In genomic region chr3:9800529-9800928, GRCh38 we compare ENCODE assay signal across 14 cellular contexts. TPM values are rescaled to one million over a fixed set of nuclear protein-coding genes. Genes with fewer than 3 reads are reported as not detected.
A peak's percentile ranks its signal among the peaks of the same experiment; 100 is the strongest.
DNase-seq lines count a peak whose midpoint lies in the region; ATAC-seq, FAIRE-seq and TF ChIP-seq lines count a peak whose summit lies in the region.
"Had no signal": no experiment of that assay in that cellular context is flagged by ENCODE, and none has a peak within 500 bp of the region (broad histone marks: within the 10 kb centered on the region; RNA-seq: fewer than 3 reads in every experiment).

No MANE protein-coding gene starts in this region.

- POLR2A ChIA-PET in activated CD8-positive, alpha-beta T cell treated with anti-CD3 and anti-CD28 coated beads for 36 hours (lab: Charles Lee): interaction anchor here (1.5 kb wide), 1 partner anchor 51 kb away, joined by 3 read pairs; the partner anchor contains the start of gene OGG1
- POLR2A ChIA-PET in activated CD8-positive, alpha-beta T cell treated with anti-CD3 and anti-CD28 coated beads, Interleukin-2, amount 10 ng/mL, durations not matched to agents 7 days and 5 days (lab: Charles Lee): interaction anchor here (1.0 kb wide), 1 partner anchor 9 kb away, joined by 3 read pairs; no protein-coding TSS in a partner anchor
- POLR2A ChIA-PET in endothelial cell of umbilical vein (lab: Charles Lee): no interaction called here

- H3K36me3 ChIP-seq in OCI-LY1 (ENCODE audit: insufficient read depth, low read length) (peaks cover 91% of the 10 kb centered on the region), endothelial cell of umbilical vein (ENCODE audit: control insufficient read depth in 2 of 2, extremely low read depth in 1 of 2, insufficient read depth in 2 of 2, low read length in 2 of 2) (peaks cover 39 to 45% of the 10 kb centered on the region in 2 experiments), psoas muscle (ENCODE audit: insufficient read depth in 1 of 2, low read depth in 1 of 2) (peaks cover 27 to 90% of the 10 kb centered on the region in 2 donors)

- no peaks in the 10 kb centered on the region; the same call in 1 of the 2 replicates for H3F3A ChIP-seq in OCI-LY1 (ENCODE audit: insufficient read depth, low read length)

- H3K4me3 ChIP-seq in OCI-LY1 (ENCODE audit: low read depth, low read length, poor library complexity, severe bottlenecking): no peak overlapping the region
- no peak overlapping the region for H3K4me3 ChIP-seq in endothelial cell of umbilical vein (replicated peaks in 1 of 3; ENCODE audit: insufficient read depth in 1 of 3, low read depth in 1 of 3, low read length in 3 of 3)
- no peak overlapping the region for H3K4me3 ChIP-seq in psoas muscle
- H3K4me3 ChIP-seq: SK-N-MC, spleen had no signal

- H3K79me2 ChIP-seq in OCI-LY1 (ENCODE audit: insufficient read depth, low read length) (no peaks in the 10 kb centered on the region; the same call in 1 of the 2 replicates), endothelial cell of umbilical vein (ENCODE audit: control insufficient read depth, insufficient read depth, low read length) (peaks cover 16% of the 10 kb centered on the region)

- H3K27ac ChIP-seq in OCI-LY1 (ENCODE audit: low read depth, low read length, poor library complexity, severe bottlenecking) (no peak overlapping the region), endothelial cell of umbilical vein (ENCODE audit: insufficient read depth, low read depth, low read length) (no peak overlapping the region), psoas muscle (no peak overlapping the region)
- H3K27ac ChIP-seq: SK-N-MC, spleen had no signal

- no peak overlapping the region for H3K4me3 Mint-ChIP-seq in activated CD8-positive, alpha-beta T cell treated with anti-CD3 and anti-CD28 coated beads for 36 hours
- no peak overlapping the region for H3K4me3 Mint-ChIP-seq in activated CD8-positive, alpha-beta T cell treated with anti-CD3 and anti-CD28 coated beads, Interleukin-2, amount 10 ng/mL, durations not matched to agents 7 days and 5 days
- H3K4me3 Mint-ChIP-seq: natural killer cell treated with Interleukin-12 subunit alpha and Interleukin-12 subunit beta and Interleukin-15 and Interleukin-18, amount 100 ng/mL, for 72 hours had no signal

- TF ChIP-seq POLR2A in endothelial cell of umbilical vein (IDR thresholded peaks at IDR 0.05; ENCODE audit: low read depth, low read length): no peak

- H3K9me3 ChIP-seq in OCI-LY1 (ENCODE audit: low read length) (no peaks in the 10 kb centered on the region), endothelial cell of umbilical vein (replicated peaks; ENCODE audit: control insufficient read depth, insufficient read depth, low read length) (no peaks in the 10 kb centered on the region), psoas muscle (no peaks in the 10 kb centered on the region)
- H3K9me3 ChIP-seq: spleen had no signal

- H3K4me2 ChIP-seq in OCI-LY1 (ENCODE audit: low read length): no peak overlapping the region
- no peak overlapping the region for H3K4me2 ChIP-seq in endothelial cell of umbilical vein (ENCODE audit: insufficient read depth, low read length)

- FAIRE-seq in endothelial cell of umbilical vein (lab: Jason Lieb, UNC): peak; percentile 60

- TF ChIP-seq CTCF in activated CD8-positive, alpha-beta T cell treated with anti-CD3 and anti-CD28 coated beads for 36 hours (IDR thresholded peaks at IDR 0.05): peak; percentile 30
- TF ChIP-seq CTCF in OCI-LY1 (IDR thresholded peaks at IDR 0.05; ENCODE audit: low read length): peak; percentile 34; the same call in 1 of the 2 replicates
- TF ChIP-seq CTCF in endothelial cell of umbilical vein (IDR thresholded peaks at IDR 0.05; ENCODE audit: extremely low read depth in 1 of 2, insufficient read depth in 1 of 2, low read depth in 1 of 2, low read length in 2 of 2): peak; percentile 12 to 22
- peak; percentile 7 for TF ChIP-seq CTCF in psoas muscle (IDR thresholded peaks at IDR 0.05)

- no peaks in the 10 kb centered on the region for H3K9me2 ChIP-seq in OCI-LY1 (ENCODE audit: low read depth, low read length)

- no peak for ATAC-seq in activated CD8-positive, alpha-beta T cell treated with anti-CD3 and anti-CD28 coated beads for 36 hours
- ATAC-seq in activated CD8-positive, alpha-beta T cell treated with anti-CD3 and anti-CD28 coated beads, Interleukin-2, amount 10 ng/mL, durations not matched to agents 7 days and 5 days: no peak
- ATAC-seq in psoas muscle (no peak), GM21390 (IDR thresholded peaks at IDR 0.05; ENCODE audit: unreplicated experiment) (no peak), GM18517 (IDR thresholded peaks at IDR 0.05; ENCODE audit: unreplicated experiment) (no peak)
- ATAC-seq: natural killer cell treated with Interleukin-12 subunit alpha and Interleukin-12 subunit beta and Interleukin-15 and Interleukin-18, amount 100 ng/mL, for 72 hours had no signal

- H3K27me3 ChIP-seq in OCI-LY1 (ENCODE audit: insufficient read depth, low read length) (no peaks in the 10 kb centered on the region), endothelial cell of umbilical vein (ENCODE audit: control insufficient read depth in 2 of 2, insufficient read depth in 2 of 2, low read length in 2 of 2) (no peaks in the 10 kb centered on the region), psoas muscle (ENCODE audit: insufficient read depth in 3 of 3, low read length in 2 of 3) (no peaks in the 10 kb centered on the region)
- H3K27me3 ChIP-seq: spleen had no signal

- H4K20me1 ChIP-seq in OCI-LY1 (ENCODE audit: insufficient read depth, low read length) (no peaks in the 10 kb centered on the region), endothelial cell of umbilical vein (replicated peaks; ENCODE audit: control insufficient read depth, extremely low read depth, insufficient read depth, low read length) (no peaks in the 10 kb centered on the region)

- H3K4me1 ChIP-seq in OCI-LY1 (ENCODE audit: insufficient read depth, low read length, severe bottlenecking): peaks cover under 1% of the 10 kb centered on the region
- no peaks in the 10 kb centered on the region for H3K4me1 ChIP-seq in endothelial cell of umbilical vein (ENCODE audit: control insufficient read depth, extremely low read depth, insufficient read depth, low read length)
- H3K4me1 ChIP-seq in psoas muscle: peaks cover 10% of the 10 kb centered on the region

- H2AFZ ChIP-seq in OCI-LY1 (ENCODE audit: low read length): no peak overlapping the region
- H2AFZ ChIP-seq in endothelial cell of umbilical vein (ENCODE audit: low read depth, low read length): no peak overlapping the region

- H3K9ac ChIP-seq in OCI-LY1 (ENCODE audit: low read length) (no peak overlapping the region), endothelial cell of umbilical vein (replicated peaks; ENCODE audit: extremely low read depth, insufficient read depth, low read length) (no peak overlapping the region)

- peaks cover 69% of the 10 kb centered on the region for H3K36me3 Mint-ChIP-seq in activated CD8-positive, alpha-beta T cell treated with anti-CD3 and anti-CD28 coated beads for 36 hours (ENCODE audit: low read depth)
- peaks cover 78% of the 10 kb centered on the region for H3K36me3 Mint-ChIP-seq in activated CD8-positive, alpha-beta T cell treated with anti-CD3 and anti-CD28 coated beads, Interleukin-2, amount 10 ng/mL, durations not matched to agents 7 days and 5 days (ENCODE audit: low read depth)

- H3K4me1 Mint-ChIP-seq in activated CD8-positive, alpha-beta T cell treated with anti-CD3 and anti-CD28 coated beads for 36 hours (ENCODE audit: low read depth): peaks cover 18% of the 10 kb centered on the region
- H3K4me1 Mint-ChIP-seq in activated CD8-positive, alpha-beta T cell treated with anti-CD3 and anti-CD28 coated beads, Interleukin-2, amount 10 ng/mL, durations not matched to agents 7 days and 5 days (ENCODE audit: low read depth): peaks cover 23% of the 10 kb centered on the region

- H3K27ac Mint-ChIP-seq in activated CD8-positive, alpha-beta T cell treated with anti-CD3 and anti-CD28 coated beads for 36 hours: no peak overlapping the region
- no peak overlapping the region for H3K27ac Mint-ChIP-seq in activated CD8-positive, alpha-beta T cell treated with anti-CD3 and anti-CD28 coated beads, Interleukin-2, amount 10 ng/mL, durations not matched to agents 7 days and 5 days
- H3K27ac Mint-ChIP-seq: natural killer cell treated with Interleukin-12 subunit alpha and Interleukin-12 subunit beta and Interleukin-15 and Interleukin-18, amount 100 ng/mL, for 72 hours had no signal

- BruUV-seq in endothelial cell of umbilical vein (replicated peaks; lab: Mats Ljungman, UMichigan): no TSS peak

- dilution Hi-C loops in endothelial cell of umbilical vein (cut with MboI; ENCODE audit: extremely low pct_ligation_motif_present, low sequenced_read_pairs): no loop called here

- intact Hi-C loops in activated CD8-positive, alpha-beta T cell treated with anti-CD3 and anti-CD28 coated beads for 36 hours (cut with micrococcal nuclease): no loop called here
- intact Hi-C loops in endothelial cell of umbilical vein (cut with micrococcal nuclease): loop anchor here (10.0 kb wide), 1 partner anchor 296 kb away; no protein-coding TSS in a partner anchor
- intact Hi-C loops in psoas muscle (cut with DNase I): no loop called here

- 90 to 93% (median 91%) methylated on average over 5 of the region's 5 CpGs for WGBS in psoas muscle, 3 donors

- H3K27me3 Mint-ChIP-seq in activated CD8-positive, alpha-beta T cell treated with anti-CD3 and anti-CD28 coated beads for 36 hours: no peaks in the 10 kb centered on the region
- H3K27me3 Mint-ChIP-seq in activated CD8-positive, alpha-beta T cell treated with anti-CD3 and anti-CD28 coated beads, Interleukin-2, amount 10 ng/mL, durations not matched to agents 7 days and 5 days (ENCODE audit: low read depth): no peaks in the 10 kb centered on the region
- H3K27me3 Mint-ChIP-seq: natural killer cell treated with Interleukin-12 subunit alpha and Interleukin-12 subunit beta and Interleukin-15 and Interleukin-18, amount 100 ng/mL, for 72 hours had no signal

- no peaks in the 10 kb centered on the region for H3K9me3 Mint-ChIP-seq in activated CD8-positive, alpha-beta T cell treated with anti-CD3 and anti-CD28 coated beads for 36 hours
- H3K9me3 Mint-ChIP-seq in activated CD8-positive, alpha-beta T cell treated with anti-CD3 and anti-CD28 coated beads, Interleukin-2, amount 10 ng/mL, durations not matched to agents 7 days and 5 days (ENCODE audit: insufficient read depth): no peaks in the 10 kb centered on the region
- H3K9me3 Mint-ChIP-seq: natural killer cell treated with Interleukin-12 subunit alpha and Interleukin-12 subunit beta and Interleukin-15 and Interleukin-18, amount 100 ng/mL, for 72 hours had no signal

- no peak for DNase-seq in activated CD8-positive, alpha-beta T cell treated with anti-CD3 and anti-CD28 coated beads for 36 hours
- DNase-seq in activated CD8-positive, alpha-beta T cell treated with anti-CD3 and anti-CD28 coated beads, Interleukin-2, amount 10 ng/mL, durations not matched to agents 7 days and 5 days: no peak
- no peak for DNase-seq in endothelial cell of umbilical vein (ENCODE audit: low read depth, low spot score)
- no peak for DNase-seq in psoas muscle
- DNase-seq in SIG-M5 treated with dmso at 0.1 percent for 504 hours (lab: John Stamatoyannopoulos, UW; ENCODE audit: unreplicated experiment): no peak
- DNase-seq: EL, NCI-H1694 treated with DMSO at 0.1 percent for 48 hours, NCI-H748 treated with DMSO at 0.1 percent for 48 hours, spleen had no signal

- CTCF ChIA-PET in activated CD8-positive, alpha-beta T cell treated with anti-CD3 and anti-CD28 coated beads for 36 hours (lab: Charles Lee): interaction anchor here (0.9 to 1.6 kb wide), 3 partner anchors 8 to 146 kb away, joined by 3 to 5 read pairs (median 4); partner anchors contain the start of genes ARPC4 and TADA3
- CTCF ChIA-PET in activated CD8-positive, alpha-beta T cell treated with anti-CD3 and anti-CD28 coated beads, Interleukin-2, amount 10 ng/mL, durations not matched to agents 7 days and 5 days (lab: Charles Lee): interaction anchor here (0.7 kb wide), 1 partner anchor 10 kb away, joined by 3 read pairs; no protein-coding TSS in a partner anchor
- CTCF ChIA-PET in endothelial cell of umbilical vein (lab: Charles Lee): no interaction called here

- no peaks in the 10 kb centered on the region for H3K9me1 ChIP-seq in endothelial cell of umbilical vein (replicated peaks; ENCODE audit: control insufficient read depth, extremely low read depth, insufficient read depth, low read length)

RNA-seq across cellular contexts. Expression of gene ARPC4, which starts 7.6 kb away (rescaled TPM):
- total RNA-seq in activated CD8-positive, alpha-beta T cell treated with anti-CD3 and anti-CD28 coated beads for 36 hours: 100 to 1,000 TPM; 205 to 208 TPM
- 100 to 1,000 TPM; 317 to 321 TPM for total RNA-seq in activated CD8-positive, alpha-beta T cell treated with anti-CD3 and anti-CD28 coated beads, Interleukin-2, amount 10 ng/mL, durations not matched to agents 7 days and 5 days
- 197 TPM in 2 replicates for total RNA-seq in endothelial cell of umbilical vein
- 181 and 217 TPM in 2 replicates for polyA plus RNA-seq in endothelial cell of umbilical vein
- polyA plus RNA-seq in endothelial cell of umbilical vein (2011; cell fraction: cytosol; rRNA removed): 216 and 218 TPM in 2 replicates
- polyA plus RNA-seq in endothelial cell of umbilical vein (2011; cell fraction: nucleus; rRNA removed): 102 and 119 TPM in 2 replicates
- polyA plus RNA-seq in endothelial cell of umbilical vein (2012): 138 and 169 TPM in 2 replicates
- 157 and 160 TPM in 2 replicates for polyA minus RNA-seq in endothelial cell of umbilical vein
- polyA minus RNA-seq in endothelial cell of umbilical vein (2011; cell fraction: cytosol; rRNA and poly(A)+ RNA removed): 112 TPM
- 71.5 and 76.3 TPM in 2 replicates for polyA minus RNA-seq in endothelial cell of umbilical vein (2011; cell fraction: nucleus; rRNA and poly(A)+ RNA removed)
- 100 to 1,000 TPM in 1 of 4 donors, 10 to 100 TPM in 3; 53.9 to 117 (median 84.9) TPM for total RNA-seq in psoas muscle
- 100 to 1,000 TPM in 2 of 3 donors, 10 to 100 TPM in 1; 76.9 to 155 (median 142) TPM for polyA plus RNA-seq in psoas muscle

RNA-seq across cellular contexts. Expression of gene TADA3, which starts 8.3 kb away (rescaled TPM):
- 10 to 100 TPM; 57.5 to 58.3 TPM for total RNA-seq in activated CD8-positive, alpha-beta T cell treated with anti-CD3 and anti-CD28 coated beads for 36 hours
- 10 to 100 TPM; 83.2 to 85.6 TPM for total RNA-seq in activated CD8-positive, alpha-beta T cell treated with anti-CD3 and anti-CD28 coated beads, Interleukin-2, amount 10 ng/mL, durations not matched to agents 7 days and 5 days
- total RNA-seq in endothelial cell of umbilical vein (31.0 and 31.3 TPM in 2 replicates), psoas muscle (10 to 100 TPM; 42.6 to 45.2 (median 43.2) TPM)
- polyA plus RNA-seq in endothelial cell of umbilical vein (27.8 and 29.6 TPM in 2 replicates), psoas muscle (10 to 100 TPM; 42.2 to 75.7 (median 68.3) TPM)
- 31.2 and 37.0 TPM in 2 replicates for polyA plus RNA-seq in endothelial cell of umbilical vein (2011; cell fraction: cytosol; rRNA removed)
- 20.8 and 21.0 TPM in 2 replicates for polyA plus RNA-seq in endothelial cell of umbilical vein (2011; cell fraction: nucleus; rRNA removed)
- 20.0 and 24.6 TPM in 2 replicates for polyA plus RNA-seq in endothelial cell of umbilical vein (2012)
- polyA minus RNA-seq in endothelial cell of umbilical vein: 20.5 and 20.7 TPM in 2 replicates
- polyA minus RNA-seq in endothelial cell of umbilical vein (2011; cell fraction: cytosol; rRNA and poly(A)+ RNA removed): 25.8 TPM
- polyA minus RNA-seq in endothelial cell of umbilical vein (2011; cell fraction: nucleus; rRNA and poly(A)+ RNA removed): 8.2 and 8.4 TPM in 2 replicates

RNA-seq across cellular contexts. Expression of gene TTLL3, which starts 9.5 kb away (rescaled TPM):
- 10 to 100 TPM; 52.4 to 61.1 TPM for total RNA-seq in activated CD8-positive, alpha-beta T cell treated with anti-CD3 and anti-CD28 coated beads for 36 hours
- total RNA-seq in activated CD8-positive, alpha-beta T cell treated with anti-CD3 and anti-CD28 coated beads, Interleukin-2, amount 10 ng/mL, durations not matched to agents 7 days and 5 days: 10 to 100 TPM; 53.7 to 55.2 TPM
- total RNA-seq in endothelial cell of umbilical vein (41.8 and 43.5 TPM in 2 replicates), psoas muscle (10 to 100 TPM in 1 of 4 donors, 1 to 10 TPM in 3; 6.4 to 19.0 (median 7.7) TPM)
- polyA plus RNA-seq in endothelial cell of umbilical vein (63.7 and 65.2 TPM in 2 replicates), psoas muscle (1 to 10 TPM; 2.9 to 5.0 (median 4.3) TPM)
- 13.5 and 20.3 TPM in 2 replicates for polyA plus RNA-seq in endothelial cell of umbilical vein (2011; cell fraction: cytosol; rRNA removed)
- polyA plus RNA-seq in endothelial cell of umbilical vein (2011; cell fraction: nucleus; rRNA removed): 380 and 478 TPM in 2 replicates
- 26.4 and 27.3 TPM in 2 replicates for polyA plus RNA-seq in endothelial cell of umbilical vein (2012)
- polyA minus RNA-seq in endothelial cell of umbilical vein: 84.2 and 98.1 TPM in 2 replicates
- polyA minus RNA-seq in endothelial cell of umbilical vein (2011; cell fraction: cytosol; rRNA and poly(A)+ RNA removed): 8.4 TPM
- polyA minus RNA-seq in endothelial cell of umbilical vein (2011; cell fraction: nucleus; rRNA and poly(A)+ RNA removed): 74.4 and 87.9 TPM in 2 replicates

RNA-seq across cellular contexts. Expression of gene CAMK1, which starts 30.8 kb away (rescaled TPM):
- total RNA-seq in activated CD8-positive, alpha-beta T cell treated with anti-CD3 and anti-CD28 coated beads for 36 hours: 10 to 100 TPM; 41.7 to 45.7 TPM
- 10 to 100 TPM; 33.5 to 35.7 TPM for total RNA-seq in activated CD8-positive, alpha-beta T cell treated with anti-CD3 and anti-CD28 coated beads, Interleukin-2, amount 10 ng/mL, durations not matched to agents 7 days and 5 days
- 23.5 and 25.7 TPM in 2 replicates for total RNA-seq in endothelial cell of umbilical vein
- 24.4 and 28.4 TPM in 2 replicates for polyA plus RNA-seq in endothelial cell of umbilical vein
- 27.5 and 32.0 TPM in 2 replicates for polyA plus RNA-seq in endothelial cell of umbilical vein (2011; cell fraction: cytosol; rRNA removed)
- polyA plus RNA-seq in endothelial cell of umbilical vein (2011; cell fraction: nucleus; rRNA removed): 23.2 and 25.2 TPM in 2 replicates
- polyA plus RNA-seq in endothelial cell of umbilical vein (2012): 21.5 and 22.5 TPM in 2 replicates
- polyA minus RNA-seq in endothelial cell of umbilical vein: 15.4 and 16.6 TPM in 2 replicates
- 2.2 TPM for polyA minus RNA-seq in endothelial cell of umbilical vein (2011; cell fraction: cytosol; rRNA and poly(A)+ RNA removed)
- polyA minus RNA-seq in endothelial cell of umbilical vein (2011; cell fraction: nucleus; rRNA and poly(A)+ RNA removed): 5.2 and 8.0 TPM in 2 replicates
- 1 to 10 TPM; 4.5 to 7.2 (median 5.5) TPM for total RNA-seq in psoas muscle
- polyA plus RNA-seq in psoas muscle: 1 to 10 TPM; 3.9 to 5.7 (median 5.5) TPM

RNA-seq across cellular contexts. Expression of gene RPUSD3, which starts 43.3 kb away (rescaled TPM):
- 10 to 100 TPM; 78.8 to 83.5 TPM for total RNA-seq in activated CD8-positive, alpha-beta T cell treated with anti-CD3 and anti-CD28 coated beads for 36 hours
- total RNA-seq in activated CD8-positive, alpha-beta T cell treated with anti-CD3 and anti-CD28 coated beads, Interleukin-2, amount 10 ng/mL, durations not matched to agents 7 days and 5 days: 10 to 100 TPM; 48.4 to 49.7 TPM
- total RNA-seq in endothelial cell of umbilical vein (34.8 and 38.9 TPM in 2 replicates), psoas muscle (10 to 100 TPM; 39.7 to 49.4 (median 45.8) TPM)
- polyA plus RNA-seq in endothelial cell of umbilical vein (56.6 and 63.2 TPM in 2 replicates), psoas muscle (10 to 100 TPM; 55.2 to 64.2 (median 59.9) TPM)
- 42.6 and 43.5 TPM in 2 replicates for polyA plus RNA-seq in endothelial cell of umbilical vein (2011; cell fraction: cytosol; rRNA removed)
- 27.6 and 28.6 TPM in 2 replicates for polyA plus RNA-seq in endothelial cell of umbilical vein (2011; cell fraction: nucleus; rRNA removed)
- 22.3 and 31.3 TPM in 2 replicates for polyA plus RNA-seq in endothelial cell of umbilical vein (2012)
- 21.8 and 28.3 TPM in 2 replicates for polyA minus RNA-seq in endothelial cell of umbilical vein
- polyA minus RNA-seq in endothelial cell of umbilical vein (2011; cell fraction: cytosol; rRNA and poly(A)+ RNA removed): 21.2 TPM
- 7.5 and 9.9 TPM in 2 replicates for polyA minus RNA-seq in endothelial cell of umbilical vein (2011; cell fraction: nucleus; rRNA and poly(A)+ RNA removed)
